2 cellular contexts compared by ENCODE assay signal in genomic region chr1:113040041-113040440, GRCh38.
TF ChIP-seq lines count a peak whose summit lies in the region.

No MANE protein-coding gene starts in this region.

TF ChIP-seq in SK-N-SH treated with all-trans-retinoic acid at 6 μM for 48 hours, 23 proteins besides CTCF, POLR2A, EP300 and RAD21 (continued from another document):
- TF ChIP-seq TCF4 (CRISPR knock-in tag; IDR thresholded peaks at IDR 0.05; ENCODE audit: borderline replicate concordance) (peak; percentile 77; the same call in 1 of the 2 replicates), ZFP3 (CRISPR knock-in tag; IDR thresholded peaks at IDR 0.05) (no peak), ESRRG (CRISPR knock-in tag; IDR thresholded peaks at IDR 0.05) (no peak), SNAI2 (CRISPR knock-in tag; IDR thresholded peaks at IDR 0.05) (no peak), CSRNP3 (CRISPR knock-in tag; IDR thresholded peaks at IDR 0.05) (no peak), ZNF8 (CRISPR knock-in tag; IDR thresholded peaks at IDR 0.05) (no peak), CSDC2 (CRISPR knock-in tag; IDR thresholded peaks at IDR 0.05) (no peak), BACH2 (CRISPR knock-in tag; IDR thresholded peaks at IDR 0.05; ENCODE audit: borderline replicate concordance) (no peak), ZNF565 (CRISPR knock-in tag; conservative IDR thresholded peaks at IDR 0.05; ENCODE audit: low read depth) (no peak), ZFP30 (CRISPR knock-in tag; IDR thresholded peaks at IDR 0.05) (no peak), TSHZ2 (CRISPR knock-in tag; IDR thresholded peaks at IDR 0.05) (peak; percentile 78), PPARA (CRISPR knock-in tag; IDR thresholded peaks at IDR 0.05; ENCODE audit: borderline replicate concordance) (no peak), RARB (CRISPR knock-in tag; IDR thresholded peaks at IDR 0.05) (no peak), ZNF70 (CRISPR knock-in tag; IDR thresholded peaks at IDR 0.05) (no peak), ARNTL (CRISPR knock-in tag; IDR thresholded peaks at IDR 0.05; ENCODE audit: borderline replicate concordance, low read depth) (no peak), POU6F1 (CRISPR knock-in tag; IDR thresholded peaks at IDR 0.05; ENCODE audit: borderline replicate concordance, low read depth) (no peak)
TF ChIP-seq in SK-N-SH treated with all-trans-retinoic acid at 6 μM for 48 hours: peak in this region for 2.

TF ChIP-seq in endothelial cell of umbilical vein, 7 proteins besides CTCF, POLR2A, EP300 and RAD21:
- TF ChIP-seq JUN (IDR thresholded peaks at IDR 0.05; ENCODE audit: borderline replicate concordance, insufficient read depth, insufficient read length, low read depth), result no peak
- peak; percentile 41 for TF ChIP-seq POLR2AphosphoS5 (IDR thresholded peaks at IDR 0.05; ENCODE audit: insufficient read depth, low read depth, low read length)
- peak; percentile 79 for TF ChIP-seq GATA2 (IDR thresholded peaks at IDR 0.05; ENCODE audit: insufficient read depth, insufficient read length, low read depth, low read length)
- no peak for TF ChIP-seq MYC (IDR thresholded peaks at IDR 0.05; ENCODE audit: low read depth, low read length)
- TF ChIP-seq FOS (IDR thresholded peaks at IDR 0.05; ENCODE audit: borderline replicate concordance, insufficient read depth, low read length), result no peak
- no peak for TF ChIP-seq EZH2 (IDR thresholded peaks at IDR 0.05; ENCODE audit: borderline replicate concordance, low read depth, low read length, severe bottlenecking)
- no peak for TF ChIP-seq MAX (IDR thresholded peaks at IDR 0.05; ENCODE audit: insufficient read depth, insufficient read length)
